8 cellular contexts compared by ENCODE assay signal in genomic region chr14:58572092-58572853, GRCh38.
DNase-seq lines count a peak whose midpoint lies in the region; ATAC-seq and TF ChIP-seq lines count a peak whose summit lies in the region.

No MANE protein-coding gene starts in this region.

- intact Hi-C loops in cardiac septum (cut with DNase I): no loop called here

- CTCF ChIA-PET in GM10248 (lab: Yijun Ruan, JAX): no interaction called here

- TF ChIP-seq CTCF in GM10248 (IDR thresholded peaks at IDR 0.05; ENCODE audit: control extremely low read depth, extremely low read depth, low read depth, missing control alignments): no peak

- POLR2A ChIA-PET in GM10248 (lab: Yijun Ruan, JAX): no interaction called here

- peak; percentile 61 for DNase-seq in activated CD8-positive, alpha-beta memory T cell treated with anti-CD3 and anti-CD28 coated beads, Interleukin-2, amount 50 U/mL, for 48 hours
- peak; percentile 35 for DNase-seq in hepatic stellate cell (ENCODE audit: low spot score)
- DNase-seq in stimulated activated CD4-positive, alpha-beta T cell treated with anti-CD3 and anti-CD28 coated beads, TNF-alpha, amount 100 ng/mL, for 4 hours (ENCODE audit: low read depth in 3 of 3): peak; percentile 10 to 24 (median 23)
- no peak for DNase-seq in GM10248 (ENCODE audit: extremely low spot score)
- DNase-seq in cardiac septum (ENCODE audit: low spot score): no peak

- ATAC-seq in HG02852 (IDR thresholded peaks at IDR 0.05; ENCODE audit: unreplicated experiment): peak; percentile 55
- ATAC-seq in HG03521 (IDR thresholded peaks at IDR 0.05; ENCODE audit: unreplicated experiment): no peak
- no peak for ATAC-seq in esophagus mucosa

Comparison
In these comparisons a context has a peak if more than half of its experiments do, and no peak if none do; other contexts are left out.
1. DNase-seq: peak in activated CD8-positive, alpha-beta memory T cell treated with anti-CD3 and anti-CD28 coated beads, Interleukin-2, amount 50 U/mL, for 48 hours (single experiment), hepatic stellate cell (single experiment) and stimulated activated CD4-positive, alpha-beta T cell treated with anti-CD3 and anti-CD28 coated beads, TNF-alpha, amount 100 ng/mL, for 4 hours (3 of 3); none in GM10248 (single experiment) and cardiac septum (single experiment).